In the genomic region with DNA sequence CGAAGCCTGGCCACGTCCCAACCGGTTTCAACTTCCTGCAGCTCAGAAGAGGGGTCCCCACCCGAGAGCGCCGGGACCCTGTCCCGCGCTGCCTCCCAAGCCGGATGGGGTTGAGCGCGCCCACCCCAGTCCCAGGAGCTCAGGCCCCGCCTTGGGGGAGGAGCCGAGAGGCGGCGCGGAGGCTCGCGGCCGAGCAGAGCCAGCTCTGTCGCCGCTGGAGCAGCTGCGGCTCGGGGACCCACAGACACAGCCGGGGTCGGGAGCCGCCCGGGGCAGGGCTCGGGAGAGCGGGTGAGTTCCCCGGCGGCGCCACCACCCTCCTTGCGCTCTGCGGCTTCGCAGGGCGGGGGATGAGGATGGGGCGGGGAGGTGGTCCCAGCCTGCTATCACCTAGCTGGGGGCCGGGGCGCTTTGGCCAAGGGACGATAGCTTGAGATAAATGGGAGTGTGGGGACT, we compare ENCODE assay signal across 8 cellular contexts. TPM values are rescaled to one million over a fixed set of nuclear protein-coding genes. Genes with fewer than 3 reads are reported as not detected.
A peak's percentile ranks its signal among the peaks of the same experiment; 100 is the strongest.
DNase-seq lines count a peak whose midpoint lies in the region; ATAC-seq and TF ChIP-seq lines count a peak whose summit lies in the region.

A gene (plus strand): TSS at position 196 of the 456 bp plus-strand sequence. CDS start 30,229 bp downstream, outside the sequence.

- no peaks in the 10 kb centered on the region for H3K4me1 ChIP-seq in PC-9 (replicated peaks; ENCODE audit: insufficient read depth)

- DNase-seq in NCI-H2196 (lab: John Stamatoyannopoulos, UW; ENCODE audit: unreplicated experiment) (peak; percentile 38), NCI-H2196 treated with DMSO at 0.1 percent for 48 hours (lab: John Stamatoyannopoulos, UW; ENCODE audit: unreplicated experiment) (no peak), T follicular helper cell (ENCODE audit: low read depth) (peak; percentile 65), hippocampal formation (lab: John Stamatoyannopoulos, UW) (peak; percentile 50 to 71), sciatic nerve (ENCODE audit: low spot score) (peak; percentile 68), PC-9 (no peak)
- DNase-seq in activated naive CD8-positive, alpha-beta T cell treated with anti-CD3 and anti-CD28 coated beads, Interleukin-2, amount 10 ng/mL, durations not matched to agents 7 days and 5 days = peak; percentile 92

- H3F3A ChIP-seq in PC-9 (ENCODE audit: insufficient read depth, low read depth) = no peaks in the 10 kb centered on the region

- peaks cover 24% of the 10 kb centered on the region for H3K36me3 Mint-ChIP-seq in activated naive CD8-positive, alpha-beta T cell treated with anti-CD3 and anti-CD28 coated beads, Interleukin-2, amount 10 ng/mL, durations not matched to agents 7 days and 5 days

- CTCF ChIA-PET in PC-9 (lab: Charles Lee) = no interaction called here

- peak within 1 kb of the TSS; percentile 95 for H3K27ac Mint-ChIP-seq in activated naive CD8-positive, alpha-beta T cell treated with anti-CD3 and anti-CD28 coated beads, Interleukin-2, amount 10 ng/mL, durations not matched to agents 7 days and 5 days

- no peak within 1 kb of the TSS for H3K4me3 ChIP-seq in PC-9

- no TSS peak for BruUV-seq in PC-9 (replicated peaks; lab: Mats Ljungman, UMichigan)

- H3K27me3 ChIP-seq in PC-9 (ENCODE audit: insufficient read depth, low read depth) = peaks cover 56% of the 10 kb centered on the region

- ATAC-seq in HG03175 (IDR thresholded peaks at IDR 0.05; ENCODE audit: unreplicated experiment) = peak; percentile 48
- peak; percentile 83 for ATAC-seq in activated naive CD8-positive, alpha-beta T cell treated with anti-CD3 and anti-CD28 coated beads, Interleukin-2, amount 10 ng/mL, durations not matched to agents 7 days and 5 days (ENCODE audit: low read depth)
- ATAC-seq in sciatic nerve = peak; percentile 80

- H2AFZ ChIP-seq in PC-9 = no peak within 1 kb of the TSS

- intact Hi-C loops in sciatic nerve (cut with DNase I) (no loop called here), PC-9 (cut with micrococcal nuclease; ENCODE audit: unreplicated experiment) (no loop called here)

- no peaks in the 10 kb centered on the region for H3K9me3 Mint-ChIP-seq in activated naive CD8-positive, alpha-beta T cell treated with anti-CD3 and anti-CD28 coated beads, Interleukin-2, amount 10 ng/mL, durations not matched to agents 7 days and 5 days

- H4K20me1 ChIP-seq in PC-9 (ENCODE audit: insufficient read depth) = no peaks in the 10 kb centered on the region

- no peaks in the 10 kb centered on the region for H3K79me2 ChIP-seq in PC-9 (ENCODE audit: low read depth)

- peak within 1 kb of the TSS; percentile 88 for H3K4me3 Mint-ChIP-seq in activated naive CD8-positive, alpha-beta T cell treated with anti-CD3 and anti-CD28 coated beads, Interleukin-2, amount 10 ng/mL, durations not matched to agents 7 days and 5 days

- H3K4me2 ChIP-seq in PC-9 = no peak within 1 kb of the TSS

- H3K9me3 ChIP-seq in PC-9 (ENCODE audit: insufficient read depth, low read depth) = no peaks in the 10 kb centered on the region

- peaks cover 58% of the 10 kb centered on the region for H3K4me1 Mint-ChIP-seq in activated naive CD8-positive, alpha-beta T cell treated with anti-CD3 and anti-CD28 coated beads, Interleukin-2, amount 10 ng/mL, durations not matched to agents 7 days and 5 days

- TF ChIP-seq CTCF in PC-9 (conservative IDR thresholded peaks at IDR 0.05) = no peak

- H3K36me3 ChIP-seq in PC-9 (ENCODE audit: low read depth) = no peaks in the 10 kb centered on the region

- no peaks in the 10 kb centered on the region for H3K27me3 Mint-ChIP-seq in activated naive CD8-positive, alpha-beta T cell treated with anti-CD3 and anti-CD28 coated beads, Interleukin-2, amount 10 ng/mL, durations not matched to agents 7 days and 5 days

- H3K9me2 ChIP-seq in PC-9 (ENCODE audit: insufficient read depth) = no peaks in the 10 kb centered on the region

- no peak within 1 kb of the TSS for H3K27ac ChIP-seq in PC-9

- POLR2A ChIA-PET in activated naive CD8-positive, alpha-beta T cell treated with anti-CD3 and anti-CD28 coated beads, Interleukin-2, amount 10 ng/mL, durations not matched to agents 7 days and 5 days (lab: Charles Lee) = interaction anchor here (0.7 to 2.9 kb wide), 17 partner anchors 11 to 244 kb away, joined by 3 to 38 read pairs (median 5); a partner anchor contains a TSS
- POLR2A ChIA-PET in PC-9 (lab: Charles Lee; ENCODE audit: unreplicated experiment) = interaction anchor here (0.5 kb wide), 1 partner anchor 25 kb away, joined by 8 read pairs; no protein-coding TSS in a partner anchor

RNA-seq across cellular contexts. Expression of the gene that starts here (rescaled TPM):
- 10 to 100 TPM; 72.9 to 73.4 TPM for total RNA-seq in activated naive CD8-positive, alpha-beta T cell treated with anti-CD3 and anti-CD28 coated beads, Interleukin-2, amount 10 ng/mL, durations not matched to agents 7 days and 5 days
- 7.5 TPM for total RNA-seq in sciatic nerve
- total RNA-seq in PC-9 (2021) = 0.05 TPM in 1 of 2 replicates, not detected in the other

Comparison
In these comparisons a context has a peak if more than half of its experiments do, and no peak if none do; other contexts are left out.
1. DNase-seq: peak in NCI-H2196 (single experiment), T follicular helper cell (single experiment), activated naive CD8-positive, alpha-beta T cell treated with anti-CD3 and anti-CD28 coated beads, Interleukin-2, amount 10 ng/mL, durations not matched to agents 7 days and 5 days (single experiment), hippocampal formation (2 of 2) and sciatic nerve (single experiment); none in NCI-H2196 treated with DMSO at 0.1 percent for 48 hours (single experiment) and PC-9 (0 of 2).
2. Peak in every context shown above with its lines, with median percentiles within 50 percentile points of each other: ATAC-seq.